ENCODE assay signal across 17 cellular contexts in genomic region chr11:125621995-125622394, GRCh38. TPM values are rescaled to one million over a fixed set of nuclear protein-coding genes. Genes with fewer than 3 reads are reported as not detected.
DNase-seq lines count a peak whose midpoint lies in the region; ATAC-seq, FAIRE-seq and TF ChIP-seq lines count a peak whose summit lies in the region.
"Had no signal": no experiment of that assay in that cellular context is flagged by ENCODE, and none has a peak within 500 bp of the region (broad histone marks: within the 10 kb centered on the region; RNA-seq: fewer than 3 reads in every experiment).

No MANE protein-coding gene starts in this region.

- TF ChIP-seq POLR2A in K562 (conservative IDR thresholded peaks at IDR 0.05): no peak

- no peak overlapping the region for H3K9ac ChIP-seq in K562 (ENCODE audit: insufficient read depth in 1 of 2, low read depth in 2 of 2, low read length in 2 of 2)

- TF ChIP-seq RAD21 in K562 (CRISPR knock-in tag; conservative IDR thresholded peaks at IDR 0.05 in 1 of 2, IDR thresholded peaks at IDR 0.05 in 1 of 2): no peak

- H3K9me3 ChIP-seq in K562 (replicated peaks; ENCODE audit: control insufficient read depth, insufficient read depth, low read depth, low read length): no peaks in the 10 kb centered on the region
- H3K9me3 ChIP-seq: colonic mucosa had no signal

- no peak overlapping the region for H3K4me2 ChIP-seq in K562 (ENCODE audit: insufficient read depth, low read length)

- H3K27me3 ChIP-seq in K562 (ENCODE audit: control insufficient read depth in 2 of 2, insufficient read depth in 2 of 2, low read length in 2 of 2): no peaks in the 10 kb centered on the region
- H3K27me3 ChIP-seq: colonic mucosa had no signal

- H3K27ac Mint-ChIP-seq in activated naive CD8-positive, alpha-beta T cell treated with anti-CD3 and anti-CD28 coated beads, Interleukin-2, amount 50 U/mL, for 24 hours: no peak overlapping the region
- H3K27ac Mint-ChIP-seq: CD8-positive, alpha-beta T cell had no signal

- in situ Hi-C loops in K562 (cut with MboI): no loop called here

- peaks cover 19% of the 10 kb centered on the region for H3K4me1 Mint-ChIP-seq in activated naive CD8-positive, alpha-beta T cell treated with anti-CD3 and anti-CD28 coated beads, Interleukin-2, amount 50 U/mL, for 24 hours

- no peak overlapping the region for H2AFZ ChIP-seq in K562 (ENCODE audit: low read depth, low read length)

- no peak overlapping the region for H3K4me3 Mint-ChIP-seq in activated naive CD8-positive, alpha-beta T cell treated with anti-CD3 and anti-CD28 coated beads, Interleukin-2, amount 50 U/mL, for 24 hours
- H3K4me3 Mint-ChIP-seq: CD8-positive, alpha-beta T cell had no signal

- H3K27me3 Mint-ChIP-seq in activated naive CD8-positive, alpha-beta T cell treated with anti-CD3 and anti-CD28 coated beads, Interleukin-2, amount 50 U/mL, for 24 hours: no peaks in the 10 kb centered on the region

- POLR2A ChIA-PET in K562 (lab: Yijun Ruan, JAX): interaction anchor here (0.8 to 2.3 kb wide), 5 partner anchors 11 to 168 kb away, joined by 3 to 5 read pairs (median 3); no protein-coding TSS in a partner anchor

- WGBS in K562 (ENCODE audit: insufficient coverage, low coverage, missing lambda C conversion rate): 79% methylated on average over 2 of the region's 2 CpGs

- ATAC-seq in K562 (no peak), GM19328 (IDR thresholded peaks at IDR 0.05; ENCODE audit: unreplicated experiment) (no peak)
- no peak for ATAC-seq in activated naive CD8-positive, alpha-beta T cell treated with anti-CD3 and anti-CD28 coated beads, Interleukin-2, amount 50 U/mL, for 24 hours
- ATAC-seq: CD8-positive, alpha-beta T cell had no signal

- no peaks in the 10 kb centered on the region for H3K9me1 ChIP-seq in K562 (ENCODE audit: control insufficient read depth, insufficient read depth, low read length)

- no TSS peak for BruUV-seq in K562 (replicated peaks; lab: Mats Ljungman, UMichigan)

- no peak overlapping the region for H3K27ac ChIP-seq in K562 (ENCODE audit: extremely low read depth, low read depth, low read length)
- H3K27ac ChIP-seq: colonic mucosa had no signal

- peaks cover 20% of the 10 kb centered on the region for H3K79me2 ChIP-seq in K562 (ENCODE audit: control insufficient read depth, insufficient read depth, low read length)

- no peak for FAIRE-seq in K562 (lab: Jason Lieb, UNC)
- no peak for FAIRE-seq in urothelium cell line (lab: Jason Lieb, UNC)

- H3K9me3 Mint-ChIP-seq in activated naive CD8-positive, alpha-beta T cell treated with anti-CD3 and anti-CD28 coated beads, Interleukin-2, amount 50 U/mL, for 24 hours: no peaks in the 10 kb centered on the region
- H3K9me3 Mint-ChIP-seq: CD8-positive, alpha-beta T cell had no signal

- H4K20me1 ChIP-seq in K562 (replicated peaks; ENCODE audit: control insufficient read depth, insufficient read depth, low read length): no peaks in the 10 kb centered on the region

- peaks cover 9 to 10% of the 10 kb centered on the region in 2 experiments for H3K4me1 ChIP-seq in K562 (replicated peaks in 1 of 2; ENCODE audit: control insufficient read depth in 2 of 2, insufficient read depth in 2 of 2, low read length in 2 of 2)

- intact Hi-C loops in K562 (cut with micrococcal nuclease): no loop called here

- H3K4me3 ChIP-seq in K562: no peak overlapping the region
- H3K4me3 ChIP-seq: colonic mucosa had no signal

- no peak for TF ChIP-seq CTCF in K562 (IDR thresholded peaks at IDR 0.05 in 2 of 3, conservative IDR thresholded peaks at IDR 0.05 in 1 of 3; ENCODE audit: insufficient read depth in 2 of 3, low read depth in 1 of 3, low read length in 3 of 3)

- peaks cover 53% of the 10 kb centered on the region for H3K36me3 Mint-ChIP-seq in activated naive CD8-positive, alpha-beta T cell treated with anti-CD3 and anti-CD28 coated beads, Interleukin-2, amount 50 U/mL, for 24 hours (ENCODE audit: low read depth)

- TF ChIP-seq EP300 in K562 (IDR thresholded peaks at IDR 0.05; ENCODE audit: low read length): no peak

- DNase-seq in AG08396 (ENCODE audit: low spot score): peak; percentile 43
- peak; percentile 31 for DNase-seq in HS-5 (ENCODE audit: low read depth)
- no peak for DNase-seq in K562 (ENCODE audit: extremely low read depth in 1 of 4, low spot score in 3 of 4)
- peak; percentile 5 to 51 for DNase-seq in lung microvascular endothelial cell (ENCODE audit: low read depth in 2 of 2)
- DNase-seq in activated naive CD8-positive, alpha-beta T cell treated with anti-CD3 and anti-CD28 coated beads, Interleukin-2, amount 50 U/mL, for 24 hours: no peak
- DNase-seq in GM19240 (ENCODE audit: insufficient read length, low spot score): no peak
- no peak for DNase-seq in urothelium cell line (ENCODE audit: low spot score)
- DNase-seq: activated CD4-positive, alpha-beta T cell treated with anti-CD3 and anti-CD28 coated beads, Interleukin-2, amount 50 U/mL, for 48 hours; activated naive CD4-positive, alpha-beta T cell treated with Interleukin-2 at 50 U/mL for 16 hours; CD8-positive, alpha-beta T cell; colonic mucosa; NCI-H2029 treated with DMSO at 0.1 percent for 48 hours; occipital lobe; stimulated activated naive CD4-positive, alpha-beta T cell treated with Interleukin-2 at 50 U/mL for 16 hours had no signal

- CTCF ChIA-PET in K562 (lab: Yijun Ruan, JAX; ENCODE audit: low intra/inter-chr PET ratio): no interaction called here

- peaks cover 65% of the 10 kb centered on the region for H3K36me3 ChIP-seq in K562 (ENCODE audit: control insufficient read depth, insufficient read depth, low read length)

RNA-seq across cellular contexts. Expression of gene CHEK1, which starts 3.0 kb away (rescaled TPM):
- total RNA-seq in K562 (2011; cell fraction: chromatin; rRNA removed; ENCODE audit: low replicate concordance): 48.7 and 145 TPM in 2 replicates
- total RNA-seq in K562 (2011; cell fraction: nucleolus; rRNA removed): 27.3 and 34.2 TPM in 2 replicates
- 59.7 and 90.7 TPM in 2 replicates for total RNA-seq in K562 (2011; cell fraction: nucleoplasm; rRNA removed)
- total RNA-seq in K562 (2014; rRNA removed) (62.6 and 71.9 TPM in 2 replicates), K562 (2014; rRNA removed; fragmentation: Illumina TruSeq; extraction: Trizol) (103 and 115 TPM in 2 replicates), K562 (2015; rRNA removed; fragmentation: Illumina TruSeq; extraction: Trizol) (87.5 and 88.8 TPM in 2 replicates), K562 (2021) (92.8 and 94.0 TPM in 2 replicates), lung microvascular endothelial cell (7.9 and 16.8 TPM in 2 replicates)
- polyA plus RNA-seq in K562 (2011; rRNA removed) (58.7 and 108 TPM in 2 replicates), K562 (2014; fragmentation: Illumina TruSeq; extraction: Trizol) (91.4 and 102 TPM in 2 replicates), K562 (2014; fragmentation: Nextera tagmentation; extraction: Ambion mirVana) (10 to 100 TPM; 63.9 to 70.9 TPM), K562 (2014; rRNA removed) (68.7 and 74.1 TPM in 2 replicates)
- 26.0 and 32.8 TPM in 2 replicates for polyA plus RNA-seq in K562 (2011; cell fraction: cytosol; rRNA removed)
- polyA plus RNA-seq in K562 (2011; cell fraction: nucleus; rRNA removed): 29.3 and 30.2 TPM in 2 replicates
- polyA plus RNA-seq in K562 (2012): 65.7 and 70.1 TPM in 2 replicates
- 67.6 and 79.8 TPM in 2 replicates for polyA minus RNA-seq in K562 (2011; rRNA and poly(A)+ RNA removed)
- polyA minus RNA-seq in K562 (2011; cell fraction: cytosol; rRNA and poly(A)+ RNA removed): 19.7 and 38.1 TPM in 2 replicates
- 40.3 and 46.8 TPM in 2 replicates for polyA minus RNA-seq in K562 (2011; cell fraction: nucleus; rRNA and poly(A)+ RNA removed)

RNA-seq across cellular contexts. Expression of gene STT3A, which starts 29.3 kb away (rescaled TPM):
- total RNA-seq in K562 (2011; cell fraction: chromatin; rRNA removed; ENCODE audit: low replicate concordance): 340 and 391 TPM in 2 replicates
- total RNA-seq in K562 (2011; cell fraction: nucleolus; rRNA removed): 528 and 545 TPM in 2 replicates
- 415 and 429 TPM in 2 replicates for total RNA-seq in K562 (2011; cell fraction: nucleoplasm; rRNA removed)
- total RNA-seq in K562 (2014; rRNA removed) (70.7 and 95.7 TPM in 2 replicates), K562 (2014; rRNA removed; fragmentation: Illumina TruSeq; extraction: Trizol) (192 and 210 TPM in 2 replicates), K562 (2015; rRNA removed; fragmentation: Illumina TruSeq; extraction: Trizol) (159 and 165 TPM in 2 replicates), K562 (2021) (148 and 167 TPM in 2 replicates), lung microvascular endothelial cell (141 and 204 TPM in 2 replicates)
- polyA plus RNA-seq in K562 (2011; rRNA removed) (208 and 296 TPM in 2 replicates), K562 (2014; fragmentation: Illumina TruSeq; extraction: Trizol) (170 and 212 TPM in 2 replicates), K562 (2014; fragmentation: Nextera tagmentation; extraction: Ambion mirVana) (100 to 1,000 TPM; 197 to 330 TPM), K562 (2014; rRNA removed) (73.3 and 108 TPM in 2 replicates)
- polyA plus RNA-seq in K562 (2011; cell fraction: cytosol; rRNA removed): 224 and 257 TPM in 2 replicates
- 171 and 194 TPM in 2 replicates for polyA plus RNA-seq in K562 (2011; cell fraction: nucleus; rRNA removed)
- 171 and 200 TPM in 2 replicates for polyA plus RNA-seq in K562 (2012)
- polyA minus RNA-seq in K562 (2011; rRNA and poly(A)+ RNA removed): 589 and 1,261 TPM in 2 replicates
- 132 and 273 TPM in 2 replicates for polyA minus RNA-seq in K562 (2011; cell fraction: cytosol; rRNA and poly(A)+ RNA removed)
- 106 and 141 TPM in 2 replicates for polyA minus RNA-seq in K562 (2011; cell fraction: nucleus; rRNA and poly(A)+ RNA removed)

RNA-seq across cellular contexts. Expression of gene EI24, which starts 52.7 kb away (rescaled TPM):
- total RNA-seq in K562 (2011; cell fraction: chromatin; rRNA removed; ENCODE audit: low replicate concordance): 79.5 and 79.6 TPM in 2 replicates
- 86.2 and 96.6 TPM in 2 replicates for total RNA-seq in K562 (2011; cell fraction: nucleolus; rRNA removed)
- total RNA-seq in K562 (2011; cell fraction: nucleoplasm; rRNA removed): 142 and 189 TPM in 2 replicates
- total RNA-seq in K562 (2014; rRNA removed) (151 and 192 TPM in 2 replicates), K562 (2014; rRNA removed; fragmentation: Illumina TruSeq; extraction: Trizol) (187 and 198 TPM in 2 replicates), K562 (2015; rRNA removed; fragmentation: Illumina TruSeq; extraction: Trizol) (160 and 168 TPM in 2 replicates), K562 (2021) (159 and 165 TPM in 2 replicates), lung microvascular endothelial cell (96.4 and 117 TPM in 2 replicates)
- polyA plus RNA-seq in K562 (2011; rRNA removed) (128 and 239 TPM in 2 replicates), K562 (2014; fragmentation: Illumina TruSeq; extraction: Trizol) (249 and 260 TPM in 2 replicates), K562 (2014; fragmentation: Nextera tagmentation; extraction: Ambion mirVana) (10 to 100 TPM; 50.4 to 72.2 TPM), K562 (2014; rRNA removed) (182 and 210 TPM in 2 replicates)
- polyA plus RNA-seq in K562 (2011; cell fraction: cytosol; rRNA removed): 178 and 192 TPM in 2 replicates
- polyA plus RNA-seq in K562 (2011; cell fraction: nucleus; rRNA removed): 52.1 and 69.8 TPM in 2 replicates
- polyA plus RNA-seq in K562 (2012): 121 and 150 TPM in 2 replicates
- polyA minus RNA-seq in K562 (2011; rRNA and poly(A)+ RNA removed): 155 and 274 TPM in 2 replicates
- polyA minus RNA-seq in K562 (2011; cell fraction: cytosol; rRNA and poly(A)+ RNA removed): 34.8 and 79.5 TPM in 2 replicates
- 17.2 and 23.3 TPM in 2 replicates for polyA minus RNA-seq in K562 (2011; cell fraction: nucleus; rRNA and poly(A)+ RNA removed)

RNA-seq across cellular contexts. Expression of gene ACRV1, which starts 58.7 kb away (rescaled TPM):
- not detected in 2 replicates for total RNA-seq in K562 (2011; cell fraction: chromatin; rRNA removed; ENCODE audit: low replicate concordance)
- not detected in 2 replicates for total RNA-seq in K562 (2011; cell fraction: nucleolus; rRNA removed)
- total RNA-seq in K562 (2011; cell fraction: nucleoplasm; rRNA removed): not detected in 2 replicates
- total RNA-seq in K562 (2014; rRNA removed): not detected in 2 replicates
- total RNA-seq in K562 (2014; rRNA removed; fragmentation: Illumina TruSeq; extraction: Trizol): not detected in 2 replicates
- not detected in 2 replicates for total RNA-seq in K562 (2015; rRNA removed; fragmentation: Illumina TruSeq; extraction: Trizol)
- total RNA-seq in K562 (2021): not detected in 2 replicates
- polyA plus RNA-seq in K562 (2011; rRNA removed): not detected in 2 replicates
- polyA plus RNA-seq in K562 (2011; cell fraction: cytosol; rRNA removed): not detected in 2 replicates
- not detected in 2 replicates for polyA plus RNA-seq in K562 (2011; cell fraction: nucleus; rRNA removed)
- 0.12 and 0.15 TPM in 2 replicates for polyA plus RNA-seq in K562 (2012)
- polyA plus RNA-seq in K562 (2014; fragmentation: Illumina TruSeq; extraction: Trizol): not detected in 2 replicates
- under 1 TPM; 0.22 to 0.25 TPM for polyA plus RNA-seq in K562 (2014; fragmentation: Nextera tagmentation; extraction: Ambion mirVana)
- polyA plus RNA-seq in K562 (2014; rRNA removed): not detected in 2 replicates
- not detected in 2 replicates for polyA minus RNA-seq in K562 (2011; rRNA and poly(A)+ RNA removed)
- polyA minus RNA-seq in K562 (2011; cell fraction: cytosol; rRNA and poly(A)+ RNA removed): not detected in 2 replicates
- not detected in 2 replicates for polyA minus RNA-seq in K562 (2011; cell fraction: nucleus; rRNA and poly(A)+ RNA removed)
- under 0.01 TPM in 1 of 2 replicates, not detected in the other for total RNA-seq in lung microvascular endothelial cell
- total RNA-seq: CD8-positive, alpha-beta T cell; colonic mucosa; lower leg skin; T-helper 2 cell treated with Interferon-gamma antibody and Interleukin-4, amounts not matched to agents 100 ng/mL and 5 ng/mL, for 36 hours had no signal

Comparison
In these comparisons a context has a peak if more than half of its experiments do, and no peak if none do; other contexts are left out.
1. DNase-seq: peak in AG08396 (single experiment), HS-5 (single experiment) and lung microvascular endothelial cell (2 of 2); none in K562 (0 of 4), activated naive CD8-positive, alpha-beta T cell treated with anti-CD3 and anti-CD28 coated beads, Interleukin-2, amount 50 U/mL, for 24 hours (single experiment), GM19240 (single experiment) and urothelium cell line (single experiment).